ENCODE assay signal across 2 cellular contexts in the genomic region with DNA sequence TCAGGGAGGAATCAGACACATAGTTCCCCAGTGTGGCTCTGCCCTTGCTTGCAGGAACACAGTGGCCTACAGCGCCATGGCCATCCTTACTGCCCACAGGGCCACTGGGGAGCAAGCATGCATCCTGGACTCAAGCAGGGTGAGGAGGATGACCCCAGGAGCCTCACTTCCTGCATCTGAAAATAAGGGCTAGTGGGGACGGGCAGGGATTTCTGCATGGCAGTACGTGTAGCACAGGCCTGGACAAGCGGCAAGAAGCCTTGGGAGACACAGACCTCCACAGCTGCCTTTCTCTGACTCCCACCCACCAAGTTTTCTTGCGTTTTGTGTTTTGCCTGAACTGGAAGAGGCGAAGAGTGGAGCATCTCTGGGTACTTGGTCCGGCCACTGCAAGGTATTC. TPM values are rescaled to one million over a fixed set of nuclear protein-coding genes. Genes with fewer than 3 reads are reported as not detected.
"Had no signal": no experiment of that assay in that cellular context is flagged by ENCODE, and none has a peak within 500 bp of the region (broad histone marks: within the 10 kb centered on the region; RNA-seq: fewer than 3 reads in every experiment).

No MANE protein-coding gene starts in this region.

RNA-seq across cellular contexts. Expression of gene POTEF, which starts 33.5 kb away (rescaled TPM):
- total RNA-seq: GM12878 had no signal

RNA-seq across cellular contexts. Expression of gene TUBA3E, which starts 35.8 kb away (rescaled TPM):
- total RNA-seq: G401, GM12878 had no signal
- polyA plus RNA-seq: GM12878 had no signal
